In the genomic region with DNA sequence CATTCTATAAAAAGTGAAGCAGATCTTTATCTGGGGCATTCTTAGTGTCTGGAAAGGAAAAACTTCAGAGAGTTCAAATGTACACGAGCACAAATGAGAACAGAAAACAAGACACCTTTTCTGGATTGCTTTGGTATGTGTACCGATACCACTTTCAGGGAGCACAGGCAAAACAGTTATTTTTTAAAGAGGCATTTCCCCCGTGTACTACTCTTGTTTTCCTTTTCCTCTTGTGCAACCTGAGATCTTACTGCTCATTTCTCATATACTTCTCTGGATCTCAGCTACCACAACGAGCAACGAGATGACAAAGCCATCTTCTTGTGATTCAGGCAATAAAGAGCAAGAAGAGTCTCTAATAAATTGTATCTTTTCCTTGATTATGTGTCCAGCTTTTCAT, we compare ENCODE assay signal across 20 cellular contexts.
DNase-seq lines count a peak whose midpoint lies in the region; ATAC-seq and TF ChIP-seq lines count a peak whose summit lies in the region.
"Had no signal": no experiment of that assay in that cellular context is flagged by ENCODE, and none has a peak within 500 bp of the region (broad histone marks: within the 10 kb centered on the region; RNA-seq: fewer than 3 reads in every experiment).

No MANE protein-coding gene starts in this region.

- H3K36me3 ChIP-seq in upper lobe of left lung: no peaks in the 10 kb centered on the region
- H3K36me3 ChIP-seq: left ventricle myocardium inferior, pancreas, thoracic aorta had no signal

- peak; percentile 39 for ATAC-seq in stimulated activated naive CD8-positive, alpha-beta T cell treated with anti-CD3 and anti-CD28 coated beads, Interleukin-15, amount 100 ng/mL, for 72 hours
- no peak for ATAC-seq in stimulated activated naive CD8-positive, alpha-beta T cell treated with anti-CD3 and anti-CD28 coated beads, Interleukin-15, Interleukin-2, amounts not matched to agents 100 U/mL and 50 U/mL, for 24 hours
- ATAC-seq in HG02610 (IDR thresholded peaks at IDR 0.05; ENCODE audit: unreplicated experiment) (peak; percentile 43), upper lobe of left lung (ENCODE audit: low FRiP score in 2 of 2) (no peak)
- ATAC-seq: activated CD8-positive, alpha-beta memory T cell treated with anti-CD3 and anti-CD28 coated beads, Interleukin-2, amount 10 ng/mL, durations not matched to agents 7 days and 5 days; pancreas had no signal

- no peak overlapping the region for H3K4me3 Mint-ChIP-seq in stimulated activated naive CD8-positive, alpha-beta T cell treated with anti-CD3 and anti-CD28 coated beads, Interleukin-15, amount 100 ng/mL, for 72 hours
- H3K4me3 Mint-ChIP-seq: activated CD8-positive, alpha-beta memory T cell treated with anti-CD3 and anti-CD28 coated beads, Interleukin-2, amount 10 ng/mL, durations not matched to agents 7 days and 5 days; activated naive CD8-positive, alpha-beta T cell treated with anti-CD3 and anti-CD28 coated beads for 36 hours had no signal

- H3K27me3 Mint-ChIP-seq in stimulated activated naive CD8-positive, alpha-beta T cell treated with anti-CD3 and anti-CD28 coated beads, Interleukin-15, amount 100 ng/mL, for 72 hours: no peaks in the 10 kb centered on the region
- H3K27me3 Mint-ChIP-seq: activated CD8-positive, alpha-beta memory T cell treated with anti-CD3 and anti-CD28 coated beads, Interleukin-2, amount 10 ng/mL, durations not matched to agents 7 days and 5 days; activated naive CD8-positive, alpha-beta T cell treated with anti-CD3 and anti-CD28 coated beads for 36 hours had no signal

- no peak for TF ChIP-seq POLR2A in upper lobe of left lung (IDR thresholded peaks at IDR 0.05)

- H3K9me3 ChIP-seq in upper lobe of left lung: no peaks in the 10 kb centered on the region
- H3K9me3 ChIP-seq: left ventricle myocardium inferior, pancreas, thoracic aorta had no signal

- no peak for DNase-seq in stimulated activated naive CD8-positive, alpha-beta T cell treated with anti-CD3 and anti-CD28 coated beads, Interleukin-15, amount 100 ng/mL, for 72 hours
- DNase-seq in stimulated activated naive CD8-positive, alpha-beta T cell treated with anti-CD3 and anti-CD28 coated beads, Interleukin-15, Interleukin-2, amounts not matched to agents 100 U/mL and 50 U/mL, for 24 hours: no peak
- DNase-seq in choroid plexus epithelial cell (ENCODE audit: low read depth) (peak; percentile 20), substantia nigra (lab: John Stamatoyannopoulos, UW) (no peak), NAMALWA (ENCODE audit: low spot score) (no peak), SHP77 treated with DMSO at 0.1 percent for 48 hours (lab: John Stamatoyannopoulos, UW) (no peak), upper lobe of left lung (no peak)
- DNase-seq: activated CD4-positive, CD25-positive, alpha-beta regulatory T cell treated with anti-CD3 and anti-CD28 coated beads, Interleukin-2, amount 50 U/mL, for 72 hours; activated CD8-positive, alpha-beta memory T cell treated with anti-CD3 and anti-CD28 coated beads, Interleukin-2, amount 10 ng/mL, durations not matched to agents 7 days and 5 days; activated naive CD8-positive, alpha-beta T cell treated with anti-CD3 and anti-CD28 coated beads for 36 hours; effector CD4-positive, alpha-beta T cell; GDM1; GOT3; left ventricle myocardium inferior; NCI-H187 treated with DMSO at 0.1 percent for 48 hours; NCI-H510A; pancreas; stimulated activated CD4-positive, alpha-beta T cell treated with anti-CD3 and anti-CD28 coated beads, Interleukin-4, amount 100 ng/mL, for 1 hour had no signal

- H3K27ac ChIP-seq in substantia nigra (ENCODE audit: low read depth, low read length, poor library complexity, severe bottlenecking): peak overlapping the region; percentile 40
- no peak overlapping the region for H3K27ac ChIP-seq in upper lobe of left lung
- H3K27ac ChIP-seq: left ventricle myocardium inferior, pancreas, thoracic aorta had no signal

- no peak for TF ChIP-seq EP300 in upper lobe of left lung (IDR thresholded peaks at IDR 0.05)

- H3K4me1 Mint-ChIP-seq in stimulated activated naive CD8-positive, alpha-beta T cell treated with anti-CD3 and anti-CD28 coated beads, Interleukin-15, amount 100 ng/mL, for 72 hours: peaks cover 75% of the 10 kb centered on the region

- no peak for TF ChIP-seq CTCF in choroid plexus epithelial cell (conservative IDR thresholded peaks at IDR 0.05; ENCODE audit: low read depth, low read length)
- no peak for TF ChIP-seq CTCF in upper lobe of left lung (IDR thresholded peaks at IDR 0.05)

- no peaks in the 10 kb centered on the region for H3K27me3 ChIP-seq in upper lobe of left lung
- H3K27me3 ChIP-seq: pancreas had no signal

- 31 to 33% methylated on average over 5 of the region's 5 CpGs for WGBS in upper lobe of left lung, 2 donors

- no peaks in the 10 kb centered on the region for H3K9me3 Mint-ChIP-seq in stimulated activated naive CD8-positive, alpha-beta T cell treated with anti-CD3 and anti-CD28 coated beads, Interleukin-15, amount 100 ng/mL, for 72 hours
- H3K9me3 Mint-ChIP-seq: activated naive CD8-positive, alpha-beta T cell treated with anti-CD3 and anti-CD28 coated beads for 36 hours had no signal

- H3K4me3 ChIP-seq in choroid plexus epithelial cell (ENCODE audit: low read depth, low read length): no peak overlapping the region
- no peak overlapping the region for H3K4me3 ChIP-seq in upper lobe of left lung
- H3K4me3 ChIP-seq: left ventricle myocardium inferior, pancreas, thoracic aorta had no signal

- H3K27ac Mint-ChIP-seq in stimulated activated naive CD8-positive, alpha-beta T cell treated with anti-CD3 and anti-CD28 coated beads, Interleukin-15, amount 100 ng/mL, for 72 hours: no peak overlapping the region
- H3K27ac Mint-ChIP-seq: activated CD8-positive, alpha-beta memory T cell treated with anti-CD3 and anti-CD28 coated beads, Interleukin-2, amount 10 ng/mL, durations not matched to agents 7 days and 5 days; activated naive CD8-positive, alpha-beta T cell treated with anti-CD3 and anti-CD28 coated beads for 36 hours had no signal

- peaks cover 37 to 80% (median 57%) of the 10 kb centered on the region in 4 donors for H3K4me1 ChIP-seq in upper lobe of left lung
- H3K4me1 ChIP-seq: pancreas had no signal

Comparison
In these comparisons a context has a peak if more than half of its experiments do, and no peak if none do; other contexts are left out.
1. ATAC-seq: peak in stimulated activated naive CD8-positive, alpha-beta T cell treated with anti-CD3 and anti-CD28 coated beads, Interleukin-15, amount 100 ng/mL, for 72 hours (single experiment) and HG02610 (single experiment); none in stimulated activated naive CD8-positive, alpha-beta T cell treated with anti-CD3 and anti-CD28 coated beads, Interleukin-15, Interleukin-2, amounts not matched to agents 100 U/mL and 50 U/mL, for 24 hours (single experiment) and upper lobe of left lung (0 of 2).